Comparison of ENCODE assay signal across 1 cellular context in the genomic region with DNA sequence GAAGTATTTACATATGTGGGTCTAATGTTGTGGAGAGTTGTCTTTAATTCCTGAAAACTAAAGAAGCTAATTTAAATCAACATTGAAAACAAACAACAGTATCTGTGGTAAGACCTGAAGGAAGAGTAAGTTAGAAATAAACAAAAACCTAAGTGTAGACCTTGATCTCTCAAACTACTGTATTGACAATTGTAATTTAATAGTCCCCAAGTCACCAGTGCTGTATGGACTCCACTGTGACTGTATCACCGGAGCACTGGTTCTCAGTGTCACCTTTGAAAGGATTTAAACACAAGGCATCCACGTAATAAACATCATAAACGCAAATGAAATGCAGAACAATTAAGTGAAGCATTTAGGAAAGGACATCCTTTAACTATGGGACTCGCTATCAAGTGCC.
A peak's percentile ranks its signal among the peaks of the same experiment; 100 is the strongest.
TF ChIP-seq lines count a peak whose summit lies in the region.

No MANE protein-coding gene starts in this region.

TF ChIP-seq in HepG2, 621 proteins besides CTCF, POLR2A, EP300 and RAD21:
- TF ChIP-seq SAP130 (CRISPR knock-in tag; IDR thresholded peaks at IDR 0.05; ENCODE audit: low read depth) (peak; percentile 12; the same call in 1 of the 2 replicates), FOXP1 (IDR thresholded peaks at IDR 0.05) (no peak), FOXP1 (CRISPR knock-in tag; IDR thresholded peaks at IDR 0.05) (0 out of 2 replicates have a peak, but pooled peaks have one; percentile 19), TCF7L2 (IDR thresholded peaks at IDR 0.05; ENCODE audit: low read depth, low read length) (no peak), NBN (conservative IDR thresholded peaks at IDR 0.05) (no peak), TBP (CRISPR knock-in tag; IDR thresholded peaks at IDR 0.05) (no peak), GATAD2A (CRISPR knock-in tag; IDR thresholded peaks at IDR 0.05) (0 out of 2 replicates have a peak, but pooled peaks have one; percentile 31), SIX1 (CRISPR knock-in tag; IDR thresholded peaks at IDR 0.05; ENCODE audit: borderline replicate concordance) (peak; percentile 98), SIX4 (CRISPR knock-in tag; IDR thresholded peaks at IDR 0.05) (0 out of 2 replicates have a peak, but pooled peaks have one; percentile 30), FOXA1 (IDR thresholded peaks at IDR 0.05) (no peak), FOXA1 (CRISPR knock-in tag; IDR thresholded peaks at IDR 0.05) (0 out of 2 replicates have a peak, but pooled peaks have one; percentile 20), FOXA3 (CRISPR knock-in tag; IDR thresholded peaks at IDR 0.05) (peak; percentile 52), ZBTB20 (CRISPR knock-in tag; IDR thresholded peaks at IDR 0.05; ENCODE audit: borderline replicate concordance, low read depth) (peak; percentile 52; the same call in 1 of the 2 replicates), ZSCAN21 (CRISPR knock-in tag; IDR thresholded peaks at IDR 0.05; ENCODE audit: borderline replicate concordance) (0 out of 2 replicates have a peak, but pooled peaks have one; percentile 24)
- TF ChIP-seq, protein P1, sequence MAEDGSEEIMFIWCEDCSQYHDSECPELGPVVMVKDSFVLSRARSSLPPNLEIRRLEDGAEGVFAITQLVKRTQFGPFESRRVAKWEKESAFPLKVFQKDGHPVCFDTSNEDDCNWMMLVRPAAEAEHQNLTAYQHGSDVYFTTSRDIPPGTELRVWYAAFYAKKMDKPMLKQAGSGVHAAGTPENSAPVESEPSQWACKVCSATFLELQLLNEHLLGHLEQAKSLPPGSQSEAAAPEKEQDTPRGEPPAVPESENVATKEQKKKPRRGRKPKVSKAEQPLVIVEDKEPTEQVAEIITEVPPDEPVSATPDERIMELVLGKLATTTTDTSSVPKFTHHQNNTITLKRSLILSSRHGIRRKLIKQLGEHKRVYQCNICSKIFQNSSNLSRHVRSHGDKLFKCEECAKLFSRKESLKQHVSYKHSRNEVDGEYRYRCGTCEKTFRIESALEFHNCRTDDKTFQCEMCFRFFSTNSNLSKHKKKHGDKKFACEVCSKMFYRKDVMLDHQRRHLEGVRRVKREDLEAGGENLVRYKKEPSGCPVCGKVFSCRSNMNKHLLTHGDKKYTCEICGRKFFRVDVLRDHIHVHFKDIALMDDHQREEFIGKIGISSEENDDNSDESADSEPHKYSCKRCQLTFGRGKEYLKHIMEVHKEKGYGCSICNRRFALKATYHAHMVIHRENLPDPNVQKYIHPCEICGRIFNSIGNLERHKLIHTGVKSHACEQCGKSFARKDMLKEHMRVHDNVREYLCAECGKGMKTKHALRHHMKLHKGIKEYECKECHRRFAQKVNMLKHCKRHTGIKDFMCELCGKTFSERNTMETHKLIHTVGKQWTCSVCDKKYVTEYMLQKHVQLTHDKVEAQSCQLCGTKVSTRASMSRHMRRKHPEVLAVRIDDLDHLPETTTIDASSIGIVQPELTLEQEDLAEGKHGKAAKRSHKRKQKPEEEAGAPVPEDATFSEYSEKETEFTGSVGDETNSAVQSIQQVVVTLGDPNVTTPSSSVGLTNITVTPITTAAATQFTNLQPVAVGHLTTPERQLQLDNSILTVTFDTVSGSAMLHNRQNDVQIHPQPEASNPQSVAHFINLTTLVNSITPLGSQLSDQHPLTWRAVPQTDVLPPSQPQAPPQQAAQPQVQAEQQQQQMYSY (CRISPR knock-in tag; IDR thresholded peaks at IDR 0.05): no peak
- TF ChIP-seq, protein P2, sequence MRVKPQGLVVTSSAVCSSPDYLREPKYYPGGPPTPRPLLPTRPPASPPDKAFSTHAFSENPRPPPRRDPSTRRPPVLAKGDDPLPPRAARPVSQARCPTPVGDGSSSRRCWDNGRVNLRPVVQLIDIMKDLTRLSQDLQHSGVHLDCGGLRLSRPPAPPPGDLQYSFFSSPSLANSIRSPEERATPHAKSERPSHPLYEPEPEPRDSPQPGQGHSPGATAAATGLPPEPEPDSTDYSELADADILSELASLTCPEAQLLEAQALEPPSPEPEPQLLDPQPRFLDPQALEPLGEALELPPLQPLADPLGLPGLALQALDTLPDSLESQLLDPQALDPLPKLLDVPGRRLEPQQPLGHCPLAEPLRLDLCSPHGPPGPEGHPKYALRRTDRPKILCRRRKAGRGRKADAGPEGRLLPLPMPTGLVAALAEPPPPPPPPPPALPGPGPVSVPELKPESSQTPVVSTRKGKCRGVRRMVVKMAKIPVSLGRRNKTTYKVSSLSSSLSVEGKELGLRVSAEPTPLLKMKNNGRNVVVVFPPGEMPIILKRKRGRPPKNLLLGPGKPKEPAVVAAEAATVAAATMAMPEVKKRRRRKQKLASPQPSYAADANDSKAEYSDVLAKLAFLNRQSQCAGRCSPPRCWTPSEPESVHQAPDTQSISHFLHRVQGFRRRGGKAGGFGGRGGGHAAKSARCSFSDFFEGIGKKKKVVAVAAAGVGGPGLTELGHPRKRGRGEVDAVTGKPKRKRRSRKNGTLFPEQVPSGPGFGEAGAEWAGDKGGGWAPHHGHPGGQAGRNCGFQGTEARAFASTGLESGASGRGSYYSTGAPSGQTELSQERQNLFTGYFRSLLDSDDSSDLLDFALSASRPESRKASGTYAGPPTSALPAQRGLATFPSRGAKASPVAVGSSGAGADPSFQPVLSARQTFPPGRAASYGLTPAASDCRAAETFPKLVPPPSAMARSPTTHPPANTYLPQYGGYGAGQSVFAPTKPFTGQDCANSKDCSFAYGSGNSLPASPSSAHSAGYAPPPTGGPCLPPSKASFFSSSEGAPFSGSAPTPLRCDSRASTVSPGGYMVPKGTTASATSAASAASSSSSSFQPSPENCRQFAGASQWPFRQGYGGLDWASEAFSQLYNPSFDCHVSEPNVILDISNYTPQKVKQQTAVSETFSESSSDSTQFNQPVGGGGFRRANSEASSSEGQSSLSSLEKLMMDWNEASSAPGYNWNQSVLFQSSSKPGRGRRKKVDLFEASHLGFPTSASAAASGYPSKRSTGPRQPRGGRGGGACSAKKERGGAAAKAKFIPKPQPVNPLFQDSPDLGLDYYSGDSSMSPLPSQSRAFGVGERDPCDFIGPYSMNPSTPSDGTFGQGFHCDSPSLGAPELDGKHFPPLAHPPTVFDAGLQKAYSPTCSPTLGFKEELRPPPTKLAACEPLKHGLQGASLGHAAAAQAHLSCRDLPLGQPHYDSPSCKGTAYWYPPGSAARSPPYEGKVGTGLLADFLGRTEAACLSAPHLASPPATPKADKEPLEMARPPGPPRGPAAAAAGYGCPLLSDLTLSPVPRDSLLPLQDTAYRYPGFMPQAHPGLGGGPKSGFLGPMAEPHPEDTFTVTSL (CRISPR knock-in tag; IDR thresholded peaks at IDR 0.05; ENCODE audit: borderline replicate concordance): peak; percentile 30; the same call in 1 of the 2 replicates
- TF ChIP-seq, protein P3, sequence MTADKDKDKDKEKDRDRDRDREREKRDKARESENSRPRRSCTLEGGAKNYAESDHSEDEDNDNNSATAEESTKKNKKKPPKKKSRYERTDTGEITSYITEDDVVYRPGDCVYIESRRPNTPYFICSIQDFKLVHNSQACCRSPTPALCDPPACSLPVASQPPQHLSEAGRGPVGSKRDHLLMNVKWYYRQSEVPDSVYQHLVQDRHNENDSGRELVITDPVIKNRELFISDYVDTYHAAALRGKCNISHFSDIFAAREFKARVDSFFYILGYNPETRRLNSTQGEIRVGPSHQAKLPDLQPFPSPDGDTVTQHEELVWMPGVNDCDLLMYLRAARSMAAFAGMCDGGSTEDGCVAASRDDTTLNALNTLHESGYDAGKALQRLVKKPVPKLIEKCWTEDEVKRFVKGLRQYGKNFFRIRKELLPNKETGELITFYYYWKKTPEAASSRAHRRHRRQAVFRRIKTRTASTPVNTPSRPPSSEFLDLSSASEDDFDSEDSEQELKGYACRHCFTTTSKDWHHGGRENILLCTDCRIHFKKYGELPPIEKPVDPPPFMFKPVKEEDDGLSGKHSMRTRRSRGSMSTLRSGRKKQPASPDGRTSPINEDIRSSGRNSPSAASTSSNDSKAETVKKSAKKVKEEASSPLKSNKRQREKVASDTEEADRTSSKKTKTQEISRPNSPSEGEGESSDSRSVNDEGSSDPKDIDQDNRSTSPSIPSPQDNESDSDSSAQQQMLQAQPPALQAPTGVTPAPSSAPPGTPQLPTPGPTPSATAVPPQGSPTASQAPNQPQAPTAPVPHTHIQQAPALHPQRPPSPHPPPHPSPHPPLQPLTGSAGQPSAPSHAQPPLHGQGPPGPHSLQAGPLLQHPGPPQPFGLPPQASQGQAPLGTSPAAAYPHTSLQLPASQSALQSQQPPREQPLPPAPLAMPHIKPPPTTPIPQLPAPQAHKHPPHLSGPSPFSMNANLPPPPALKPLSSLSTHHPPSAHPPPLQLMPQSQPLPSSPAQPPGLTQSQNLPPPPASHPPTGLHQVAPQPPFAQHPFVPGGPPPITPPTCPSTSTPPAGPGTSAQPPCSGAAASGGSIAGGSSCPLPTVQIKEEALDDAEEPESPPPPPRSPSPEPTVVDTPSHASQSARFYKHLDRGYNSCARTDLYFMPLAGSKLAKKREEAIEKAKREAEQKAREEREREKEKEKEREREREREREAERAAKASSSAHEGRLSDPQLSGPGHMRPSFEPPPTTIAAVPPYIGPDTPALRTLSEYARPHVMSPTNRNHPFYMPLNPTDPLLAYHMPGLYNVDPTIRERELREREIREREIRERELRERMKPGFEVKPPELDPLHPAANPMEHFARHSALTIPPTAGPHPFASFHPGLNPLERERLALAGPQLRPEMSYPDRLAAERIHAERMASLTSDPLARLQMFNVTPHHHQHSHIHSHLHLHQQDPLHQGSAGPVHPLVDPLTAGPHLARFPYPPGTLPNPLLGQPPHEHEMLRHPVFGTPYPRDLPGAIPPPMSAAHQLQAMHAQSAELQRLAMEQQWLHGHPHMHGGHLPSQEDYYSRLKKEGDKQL (CRISPR knock-in tag; IDR thresholded peaks at IDR 0.05; ENCODE audit: low read depth): no peak
- TF ChIP-seq, protein P4, sequence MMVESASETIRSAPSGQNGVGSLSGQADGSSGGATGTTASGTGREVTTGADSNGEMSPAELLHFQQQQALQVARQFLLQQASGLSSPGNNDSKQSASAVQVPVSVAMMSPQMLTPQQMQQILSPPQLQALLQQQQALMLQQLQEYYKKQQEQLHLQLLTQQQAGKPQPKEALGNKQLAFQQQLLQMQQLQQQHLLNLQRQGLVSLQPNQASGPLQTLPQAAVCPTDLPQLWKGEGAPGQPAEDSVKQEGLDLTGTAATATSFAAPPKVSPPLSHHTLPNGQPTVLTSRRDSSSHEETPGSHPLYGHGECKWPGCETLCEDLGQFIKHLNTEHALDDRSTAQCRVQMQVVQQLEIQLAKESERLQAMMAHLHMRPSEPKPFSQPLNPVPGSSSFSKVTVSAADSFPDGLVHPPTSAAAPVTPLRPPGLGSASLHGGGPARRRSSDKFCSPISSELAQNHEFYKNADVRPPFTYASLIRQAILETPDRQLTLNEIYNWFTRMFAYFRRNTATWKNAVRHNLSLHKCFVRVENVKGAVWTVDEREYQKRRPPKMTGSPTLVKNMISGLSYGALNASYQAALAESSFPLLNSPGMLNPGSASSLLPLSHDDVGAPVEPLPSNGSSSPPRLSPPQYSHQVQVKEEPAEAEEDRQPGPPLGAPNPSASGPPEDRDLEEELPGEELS (CRISPR knock-in tag; IDR thresholded peaks at IDR 0.05): 0 out of 2 replicates have a peak, but pooled peaks have one; percentile 15
